1 cellular context compared by ENCODE assay signal in the genomic region with DNA sequence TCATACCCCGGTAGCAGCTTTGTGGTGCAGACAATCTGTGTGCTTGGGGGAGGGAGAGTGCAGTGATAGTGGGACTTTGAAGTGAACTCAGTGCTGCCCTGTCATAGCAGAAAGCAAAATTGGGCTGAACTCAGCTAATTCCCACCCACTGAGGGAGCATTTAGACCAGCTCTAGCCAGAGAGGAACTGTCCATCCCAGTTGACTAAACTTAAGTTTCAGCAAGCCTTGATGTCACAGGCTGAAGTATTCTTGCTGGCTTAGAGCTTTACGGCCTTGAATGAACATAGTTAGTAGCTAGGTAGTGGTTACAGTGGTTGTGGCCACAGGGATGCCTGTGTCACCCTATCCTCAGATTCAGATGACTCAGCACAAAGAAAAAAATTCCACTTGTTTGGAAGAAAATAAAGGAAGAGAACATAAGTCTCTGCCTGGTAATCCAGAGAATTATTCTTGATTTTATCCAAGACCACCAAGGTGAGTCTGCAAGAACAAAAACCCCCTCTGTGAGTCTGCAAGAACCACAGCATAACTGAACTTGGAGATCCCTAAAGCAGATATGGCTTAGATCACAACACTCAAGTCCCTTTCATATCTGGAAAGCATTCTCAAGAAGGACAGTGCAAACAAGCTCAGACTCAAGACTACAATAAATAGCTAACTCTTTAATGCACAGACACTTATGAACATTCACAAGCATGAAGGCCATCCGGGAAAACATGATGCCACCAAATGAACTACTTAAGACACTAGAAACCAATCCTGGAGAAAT.
TF ChIP-seq lines count a peak whose summit lies in the region.

No MANE protein-coding gene starts in this region.

TF ChIP-seq in GM12878, 131 proteins besides CTCF, POLR2A, EP300 and RAD21:
- TF ChIP-seq, protein P1, sequence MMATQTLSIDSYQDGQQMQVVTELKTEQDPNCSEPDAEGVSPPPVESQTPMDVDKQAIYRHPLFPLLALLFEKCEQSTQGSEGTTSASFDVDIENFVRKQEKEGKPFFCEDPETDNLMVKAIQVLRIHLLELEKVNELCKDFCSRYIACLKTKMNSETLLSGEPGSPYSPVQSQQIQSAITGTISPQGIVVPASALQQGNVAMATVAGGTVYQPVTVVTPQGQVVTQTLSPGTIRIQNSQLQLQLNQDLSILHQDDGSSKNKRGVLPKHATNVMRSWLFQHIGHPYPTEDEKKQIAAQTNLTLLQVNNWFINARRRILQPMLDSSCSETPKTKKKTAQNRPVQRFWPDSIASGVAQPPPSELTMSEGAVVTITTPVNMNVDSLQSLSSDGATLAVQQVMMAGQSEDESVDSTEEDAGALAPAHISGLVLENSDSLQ (IDR thresholded peaks at IDR 0.05), result no peak
- TF ChIP-seq BCL3 (IDR thresholded peaks at IDR 0.05; ENCODE audit: borderline replicate concordance, insufficient read depth, low read depth, low read length, poor library complexity, severe bottlenecking) (no peak), NFYA (IDR thresholded peaks at IDR 0.05; ENCODE audit: borderline replicate concordance, low read depth, low read length) (no peak), MEF2A (IDR thresholded peaks at IDR 0.05; ENCODE audit: insufficient read depth, low read depth, low read length) (no peak), ELK1 (IDR thresholded peaks at IDR 0.05; ENCODE audit: low read depth, low read length) (no peak), CBX5 (IDR thresholded peaks at IDR 0.05; ENCODE audit: low read depth) (no peak), PAX5 (IDR thresholded peaks at IDR 0.05; ENCODE audit: borderline replicate concordance, low read depth, low read length) (no peak), PAX8 (IDR thresholded peaks at IDR 0.05) (no peak), KAT2A (conservative IDR thresholded peaks at IDR 0.05; ENCODE audit: control insufficient read depth, low read depth, low read length) (no peak), POLR2AphosphoS2 (IDR thresholded peaks at IDR 0.05; ENCODE audit: low read depth, low read length) (no peak), RFX5 (IDR thresholded peaks at IDR 0.05; ENCODE audit: low read depth, low read length) (no peak), BHLHE40 (IDR thresholded peaks at IDR 0.05; ENCODE audit: borderline replicate concordance in 1 of 2, low read depth in 2 of 2, low read length in 1 of 2) (no peak)
- TF ChIP-seq, protein P2, sequence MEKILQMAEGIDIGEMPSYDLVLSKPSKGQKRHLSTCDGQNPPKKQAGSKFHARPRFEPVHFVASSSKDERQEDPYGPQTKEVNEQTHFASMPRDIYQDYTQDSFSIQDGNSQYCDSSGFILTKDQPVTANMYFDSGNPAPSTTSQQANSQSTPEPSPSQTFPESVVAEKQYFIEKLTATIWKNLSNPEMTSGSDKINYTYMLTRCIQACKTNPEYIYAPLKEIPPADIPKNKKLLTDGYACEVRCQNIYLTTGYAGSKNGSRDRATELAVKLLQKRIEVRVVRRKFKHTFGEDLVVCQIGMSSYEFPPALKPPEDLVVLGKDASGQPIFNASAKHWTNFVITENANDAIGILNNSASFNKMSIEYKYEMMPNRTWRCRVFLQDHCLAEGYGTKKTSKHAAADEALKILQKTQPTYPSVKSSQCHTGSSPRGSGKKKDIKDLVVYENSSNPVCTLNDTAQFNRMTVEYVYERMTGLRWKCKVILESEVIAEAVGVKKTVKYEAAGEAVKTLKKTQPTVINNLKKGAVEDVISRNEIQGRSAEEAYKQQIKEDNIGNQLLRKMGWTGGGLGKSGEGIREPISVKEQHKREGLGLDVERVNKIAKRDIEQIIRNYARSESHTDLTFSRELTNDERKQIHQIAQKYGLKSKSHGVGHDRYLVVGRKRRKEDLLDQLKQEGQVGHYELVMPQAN (conservative IDR thresholded peaks at IDR 0.05), result no peak
- TF ChIP-seq, protein P3, sequence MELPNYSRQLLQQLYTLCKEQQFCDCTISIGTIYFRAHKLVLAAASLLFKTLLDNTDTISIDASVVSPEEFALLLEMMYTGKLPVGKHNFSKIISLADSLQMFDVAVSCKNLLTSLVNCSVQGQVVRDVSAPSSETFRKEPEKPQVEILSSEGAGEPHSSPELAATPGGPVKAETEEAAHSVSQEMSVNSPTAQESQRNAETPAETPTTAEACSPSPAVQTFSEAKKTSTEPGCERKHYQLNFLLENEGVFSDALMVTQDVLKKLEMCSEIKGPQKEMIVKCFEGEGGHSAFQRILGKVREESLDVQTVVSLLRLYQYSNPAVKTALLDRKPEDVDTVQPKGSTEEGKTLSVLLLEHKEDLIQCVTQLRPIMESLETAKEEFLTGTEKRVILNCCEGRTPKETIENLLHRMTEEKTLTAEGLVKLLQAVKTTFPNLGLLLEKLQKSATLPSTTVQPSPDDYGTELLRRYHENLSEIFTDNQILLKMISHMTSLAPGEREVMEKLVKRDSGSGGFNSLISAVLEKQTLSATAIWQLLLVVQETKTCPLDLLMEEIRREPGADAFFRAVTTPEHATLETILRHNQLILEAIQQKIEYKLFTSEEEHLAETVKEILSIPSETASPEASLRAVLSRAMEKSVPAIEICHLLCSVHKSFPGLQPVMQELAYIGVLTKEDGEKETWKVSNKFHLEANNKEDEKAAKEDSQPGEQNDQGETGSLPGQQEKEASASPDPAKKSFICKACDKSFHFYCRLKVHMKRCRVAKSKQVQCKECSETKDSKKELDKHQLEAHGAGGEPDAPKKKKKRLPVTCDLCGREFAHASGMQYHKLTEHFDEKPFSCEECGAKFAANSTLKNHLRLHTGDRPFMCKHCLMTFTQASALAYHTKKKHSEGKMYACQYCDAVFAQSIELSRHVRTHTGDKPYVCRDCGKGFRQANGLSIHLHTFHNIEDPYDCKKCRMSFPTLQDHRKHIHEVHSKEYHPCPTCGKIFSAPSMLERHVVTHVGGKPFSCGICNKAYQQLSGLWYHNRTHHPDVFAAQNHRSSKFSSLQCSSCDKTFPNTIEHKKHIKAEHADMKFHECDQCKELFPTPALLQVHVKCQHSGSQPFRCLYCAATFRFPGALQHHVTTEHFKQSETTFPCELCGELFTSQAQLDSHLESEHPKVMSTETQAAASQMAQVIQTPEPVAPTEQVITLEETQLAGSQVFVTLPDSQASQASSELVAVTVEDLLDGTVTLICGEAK (IDR thresholded peaks at IDR 0.05; ENCODE audit: borderline replicate concordance), result no peak
- TF ChIP-seq, protein P4, sequence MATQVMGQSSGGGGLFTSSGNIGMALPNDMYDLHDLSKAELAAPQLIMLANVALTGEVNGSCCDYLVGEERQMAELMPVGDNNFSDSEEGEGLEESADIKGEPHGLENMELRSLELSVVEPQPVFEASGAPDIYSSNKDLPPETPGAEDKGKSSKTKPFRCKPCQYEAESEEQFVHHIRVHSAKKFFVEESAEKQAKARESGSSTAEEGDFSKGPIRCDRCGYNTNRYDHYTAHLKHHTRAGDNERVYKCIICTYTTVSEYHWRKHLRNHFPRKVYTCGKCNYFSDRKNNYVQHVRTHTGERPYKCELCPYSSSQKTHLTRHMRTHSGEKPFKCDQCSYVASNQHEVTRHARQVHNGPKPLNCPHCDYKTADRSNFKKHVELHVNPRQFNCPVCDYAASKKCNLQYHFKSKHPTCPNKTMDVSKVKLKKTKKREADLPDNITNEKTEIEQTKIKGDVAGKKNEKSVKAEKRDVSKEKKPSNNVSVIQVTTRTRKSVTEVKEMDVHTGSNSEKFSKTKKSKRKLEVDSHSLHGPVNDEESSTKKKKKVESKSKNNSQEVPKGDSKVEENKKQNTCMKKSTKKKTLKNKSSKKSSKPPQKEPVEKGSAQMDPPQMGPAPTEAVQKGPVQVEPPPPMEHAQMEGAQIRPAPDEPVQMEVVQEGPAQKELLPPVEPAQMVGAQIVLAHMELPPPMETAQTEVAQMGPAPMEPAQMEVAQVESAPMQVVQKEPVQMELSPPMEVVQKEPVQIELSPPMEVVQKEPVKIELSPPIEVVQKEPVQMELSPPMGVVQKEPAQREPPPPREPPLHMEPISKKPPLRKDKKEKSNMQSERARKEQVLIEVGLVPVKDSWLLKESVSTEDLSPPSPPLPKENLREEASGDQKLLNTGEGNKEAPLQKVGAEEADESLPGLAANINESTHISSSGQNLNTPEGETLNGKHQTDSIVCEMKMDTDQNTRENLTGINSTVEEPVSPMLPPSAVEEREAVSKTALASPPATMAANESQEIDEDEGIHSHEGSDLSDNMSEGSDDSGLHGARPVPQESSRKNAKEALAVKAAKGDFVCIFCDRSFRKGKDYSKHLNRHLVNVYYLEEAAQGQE (IDR thresholded peaks at IDR 0.05; ENCODE audit: low read depth, low read length), result no peak
